ENCODE assay signal across 22 cellular contexts in genomic region chr13:98370261-98370660, GRCh38.
"Had no signal": no experiment of that assay in that cellular context is flagged by ENCODE, and none has a peak within 500 bp of the region (broad histone marks: within the 10 kb centered on the region; RNA-seq: fewer than 3 reads in every experiment).

No MANE protein-coding gene starts in this region.

- ATAC-seq: activated CD8-positive, alpha-beta memory T cell treated with anti-CD3 and anti-CD28 coated beads, Interleukin-2, amount 10 ng/mL, durations not matched to agents 7 days and 5 days; gastrocnemius medialis; T-cell had no signal

- H3K27me3 ChIP-seq: gastrocnemius medialis, heart left ventricle, right atrium auricular region, suprapubic skin, upper lobe of left lung had no signal

- H3K4me3 Mint-ChIP-seq: activated CD4-positive, alpha-beta memory T cell treated with anti-CD3 and anti-CD28 coated beads for 36 hours; activated CD8-positive, alpha-beta memory T cell treated with anti-CD3 and anti-CD28 coated beads, Interleukin-2, amount 10 ng/mL, durations not matched to agents 7 days and 5 days; immature natural killer cell; T-cell had no signal

- H3K9ac ChIP-seq: SK-N-SH had no signal

- H3K9me3 ChIP-seq: gastrocnemius medialis, neutrophil, SK-N-SH, suprapubic skin, upper lobe of left lung had no signal

- H3K4me1 Mint-ChIP-seq: activated CD8-positive, alpha-beta memory T cell treated with anti-CD3 and anti-CD28 coated beads, Interleukin-2, amount 10 ng/mL, durations not matched to agents 7 days and 5 days; T-cell had no signal

- H3K27ac ChIP-seq: gastrocnemius medialis, neutrophil, right atrium auricular region, suprapubic skin had no signal

- H3K4me3 ChIP-seq: gastrocnemius medialis, heart left ventricle, right atrium auricular region, smooth muscle cell, suprapubic skin, upper lobe of left lung had no signal

- DNase-seq: activated CD4-positive, alpha-beta memory T cell treated with anti-CD3 and anti-CD28 coated beads for 36 hours; activated CD8-positive, alpha-beta memory T cell treated with anti-CD3 and anti-CD28 coated beads, Interleukin-2, amount 10 ng/mL, durations not matched to agents 7 days and 5 days; activated naive CD4-positive, alpha-beta T cell treated with anti-CD3 and anti-CD28 coated beads, Interleukin-2, amount 50 U/mL, for 16 hours; activated T-cell treated with anti-CD3 and anti-CD28 coated beads, Interleukin-2, amount 50 U/mL, for 1 hour; central memory CD4-positive, alpha-beta T cell; cortex of kidney; effector CD8-positive, alpha-beta T cell; gastrocnemius medialis; heart left ventricle; immature natural killer cell; mesendoderm; SK-N-SH; stimulated activated CD4-positive, alpha-beta T cell treated with anti-CD3 and anti-CD28 coated beads, Interleukin-4, amount 100 ng/mL, for 4 hours; stimulated activated CD8-positive, alpha-beta memory T cell treated with anti-CD3 and anti-CD28 coated beads, Interleukin-4, amount 100 ng/mL, for 48 hours; stimulated activated naive CD4-positive, alpha-beta T cell treated with Interleukin-2 at 50 U/mL for 16 hours; T-cell; T1000; upper lobe of left lung had no signal

- H3K36me3 ChIP-seq: gastrocnemius medialis, neutrophil, suprapubic skin had no signal

- H3K9me3 Mint-ChIP-seq: immature natural killer cell had no signal

- H3K36me3 Mint-ChIP-seq: activated CD4-positive, alpha-beta memory T cell treated with anti-CD3 and anti-CD28 coated beads for 36 hours; activated CD8-positive, alpha-beta memory T cell treated with anti-CD3 and anti-CD28 coated beads, Interleukin-2, amount 10 ng/mL, durations not matched to agents 7 days and 5 days; immature natural killer cell; T-cell had no signal

- H3K4me2 ChIP-seq: SK-N-SH, smooth muscle cell had no signal

- H3K27ac Mint-ChIP-seq: activated CD4-positive, alpha-beta memory T cell treated with anti-CD3 and anti-CD28 coated beads for 36 hours; activated CD8-positive, alpha-beta memory T cell treated with anti-CD3 and anti-CD28 coated beads, Interleukin-2, amount 10 ng/mL, durations not matched to agents 7 days and 5 days; immature natural killer cell; T-cell had no signal
